8 cellular contexts compared by ENCODE assay signal in the genomic region with DNA sequence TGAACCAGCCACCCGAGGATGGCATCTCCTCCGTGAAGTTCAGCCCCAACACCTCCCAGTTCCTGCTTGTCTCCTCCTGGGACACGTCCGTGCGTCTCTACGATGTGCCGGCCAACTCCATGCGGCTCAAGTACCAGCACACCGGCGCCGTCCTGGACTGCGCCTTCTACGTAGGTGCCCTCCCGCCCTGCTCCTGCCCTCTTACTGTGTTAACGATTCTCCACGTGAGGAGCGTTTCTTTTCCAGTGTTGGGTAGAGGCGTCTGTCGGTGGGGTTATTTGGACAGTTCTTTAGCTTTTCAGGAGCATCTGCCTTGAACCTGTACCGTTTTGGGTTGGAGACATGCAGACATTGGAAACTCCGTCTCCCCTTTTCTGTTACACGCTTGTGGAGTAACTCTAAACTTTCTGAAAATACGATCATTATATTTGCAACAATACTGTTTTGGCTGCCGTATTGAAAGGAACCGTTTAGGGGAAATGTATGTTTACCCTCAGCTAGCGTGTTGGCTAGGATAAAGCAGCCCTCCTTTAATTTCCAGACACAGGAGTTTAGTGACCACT. TPM values are rescaled to one million over a fixed set of nuclear protein-coding genes. Genes with fewer than 3 reads are reported as not detected.
A peak's percentile ranks its signal among the peaks of the same experiment; 100 is the strongest.
DNase-seq lines count a peak whose midpoint lies in the region; ATAC-seq and TF ChIP-seq lines count a peak whose summit lies in the region.

No MANE protein-coding gene starts in this region.

- H3K27ac Mint-ChIP-seq in CD4-positive, alpha-beta memory T cell, result peak overlapping the region; percentile 88 to 95 (median 94)
- H3K27ac Mint-ChIP-seq in activated T-helper 1 cell treated with anti-CD3 and anti-CD28 coated beads, Interleukin-12 subunit alpha, Interleukin-12 subunit beta, Interleukin-2, Interleukin-4 antibody, amounts not matched to agents 30 ng/mL and 10 ng/mL and 1 ng/mL, durations not matched to agents 14 hours and 24 hours and 36 hours, result peak overlapping the region; percentile 93

- peaks cover 23 to 52% of the 10 kb centered on the region in 2 donors for H3K36me3 Mint-ChIP-seq in CD4-positive, alpha-beta memory T cell
- peaks cover 40% of the 10 kb centered on the region for H3K36me3 Mint-ChIP-seq in activated T-helper 1 cell treated with anti-CD3 and anti-CD28 coated beads, Interleukin-12 subunit alpha, Interleukin-12 subunit beta, Interleukin-2, Interleukin-4 antibody, amounts not matched to agents 30 ng/mL and 10 ng/mL and 1 ng/mL, durations not matched to agents 14 hours and 24 hours and 36 hours (ENCODE audit: low read depth)

- H3K27ac ChIP-seq in CD4-positive, alpha-beta memory T cell (ENCODE audit: low read depth, low read length), result peak overlapping the region; percentile 79
- H3K27ac ChIP-seq in hepatocyte (peak overlapping the region; percentile 86), smooth muscle cell (ENCODE audit: low read depth) (no peak overlapping the region)

- peaks cover 48 to 87% (median 66%) of the 10 kb centered on the region in 4 donors for H3K4me1 Mint-ChIP-seq in CD4-positive, alpha-beta memory T cell
- peaks cover 67% of the 10 kb centered on the region for H3K4me1 Mint-ChIP-seq in activated T-helper 1 cell treated with anti-CD3 and anti-CD28 coated beads, Interleukin-12 subunit alpha, Interleukin-12 subunit beta, Interleukin-2, Interleukin-4 antibody, amounts not matched to agents 30 ng/mL and 10 ng/mL and 1 ng/mL, durations not matched to agents 14 hours and 24 hours and 36 hours (ENCODE audit: low read depth)

- peak overlapping the region; percentile 85 for H3K9ac ChIP-seq in smooth muscle cell (ENCODE audit: low read depth)

- peaks cover 76% of the 10 kb centered on the region for H3K4me1 ChIP-seq in CD4-positive, alpha-beta memory T cell (ENCODE audit: insufficient read depth, low read length)
- H3K4me1 ChIP-seq in hepatocyte (ENCODE audit: insufficient read depth), result peaks cover 19% of the 10 kb centered on the region
- H3K4me1 ChIP-seq in smooth muscle cell (ENCODE audit: low read depth), result peaks cover 30% of the 10 kb centered on the region

- H2AFZ ChIP-seq in hepatocyte (peak overlapping the region; percentile 80), smooth muscle cell (ENCODE audit: low read depth) (peak overlapping the region; percentile 98)

- H3K9me3 Mint-ChIP-seq in CD4-positive, alpha-beta memory T cell, result no peaks in the 10 kb centered on the region
- no peaks in the 10 kb centered on the region for H3K9me3 Mint-ChIP-seq in activated T-helper 1 cell treated with anti-CD3 and anti-CD28 coated beads, Interleukin-12 subunit alpha, Interleukin-12 subunit beta, Interleukin-2, Interleukin-4 antibody, amounts not matched to agents 30 ng/mL and 10 ng/mL and 1 ng/mL, durations not matched to agents 14 hours and 24 hours and 36 hours

- no peaks in the 10 kb centered on the region for H3F3A ChIP-seq in smooth muscle cell (ENCODE audit: low read depth)

- 8% methylated on average over 25 of the region's 26 CpGs for WGBS in hepatocyte (ENCODE audit: low lambda C conversion rate, missing lambda C conversion rate)
- whole genome bisulfite sequencing in smooth muscle cell (ENCODE audit: low lambda C conversion rate), result 8% methylated on average over 26 of the region's 26 CpGs

- ATAC-seq in GM19452 (IDR thresholded peaks at IDR 0.05; ENCODE audit: unreplicated experiment) (peak; percentile 9), HG03460 (IDR thresholded peaks at IDR 0.05; ENCODE audit: unreplicated experiment) (peak; percentile 17)

- H3K9me3 ChIP-seq in CD4-positive, alpha-beta memory T cell (ENCODE audit: control insufficient read depth in 1 of 2, low read length in 2 of 2), result no peaks in the 10 kb centered on the region
- H3K9me3 ChIP-seq in hepatocyte (ENCODE audit: low read depth) (no peaks in the 10 kb centered on the region), smooth muscle cell (replicated peaks; ENCODE audit: low read depth) (no peaks in the 10 kb centered on the region)

- peak overlapping the region; percentile 68 to 94 for H3K4me3 ChIP-seq in CD4-positive, alpha-beta memory T cell (ENCODE audit: low read length in 2 of 2)
- peak overlapping the region; percentile 57 for H3K4me3 ChIP-seq in hepatocyte
- H3K4me3 ChIP-seq in smooth muscle cell, result peak overlapping the region; percentile 97

- no peaks in the 10 kb centered on the region for H3K9me2 ChIP-seq in hepatocyte (replicated peaks; ENCODE audit: insufficient read depth)

- H3K4me3 Mint-ChIP-seq in CD4-positive, alpha-beta memory T cell, result peak overlapping the region; percentile 94 to 100 (median 100)
- H3K4me3 Mint-ChIP-seq in activated T-helper 1 cell treated with anti-CD3 and anti-CD28 coated beads, Interleukin-12 subunit alpha, Interleukin-12 subunit beta, Interleukin-2, Interleukin-4 antibody, amounts not matched to agents 30 ng/mL and 10 ng/mL and 1 ng/mL, durations not matched to agents 14 hours and 24 hours and 36 hours, result peak overlapping the region; percentile 100

- intact Hi-C loops in CD4-positive, alpha-beta memory T cell (cut with micrococcal nuclease), result loop anchor here (1.0 to 10.0 kb wide), 9 partner anchors 18 to 1760 kb away; a partner anchor contains a TSS
- intact Hi-C loops in activated T-helper 1 cell treated with anti-CD3 and anti-CD28 coated beads, Interleukin-12 subunit alpha, Interleukin-12 subunit beta, Interleukin-2, Interleukin-4 antibody, amounts not matched to agents 30 ng/mL and 10 ng/mL and 1 ng/mL, durations not matched to agents 14 hours and 24 hours and 36 hours (cut with micrococcal nuclease), result loop anchor here (1.0 to 10.0 kb wide), 9 partner anchors 134 to 1570 kb away; a partner anchor contains a TSS

- peaks cover 4% of the 10 kb centered on the region for H3K27me3 ChIP-seq in CD4-positive, alpha-beta memory T cell (ENCODE audit: insufficient read depth, low read length)
- H3K27me3 ChIP-seq in hepatocyte (peaks cover 34% of the 10 kb centered on the region), smooth muscle cell (ENCODE audit: low read depth) (peaks cover 34% of the 10 kb centered on the region)

- peaks cover 7 to 12% of the 10 kb centered on the region in 2 donors for H3K27me3 Mint-ChIP-seq in CD4-positive, alpha-beta memory T cell
- H3K27me3 Mint-ChIP-seq in activated T-helper 1 cell treated with anti-CD3 and anti-CD28 coated beads, Interleukin-12 subunit alpha, Interleukin-12 subunit beta, Interleukin-2, Interleukin-4 antibody, amounts not matched to agents 30 ng/mL and 10 ng/mL and 1 ng/mL, durations not matched to agents 14 hours and 24 hours and 36 hours (ENCODE audit: insufficient read depth), result peaks cover 10% of the 10 kb centered on the region

- H3K4me2 ChIP-seq in hepatocyte, result peak overlapping the region; percentile 83
- H3K4me2 ChIP-seq in smooth muscle cell, result peak overlapping the region; percentile 87

- CTCF ChIA-PET in CD4-positive, alpha-beta memory T cell (lab: Charles Lee; ENCODE audit: partially characterized antibody), result interaction anchor here (2.3 kb wide), 1 partner anchor 22 kb away, joined by 7 read pairs; no protein-coding TSS in a partner anchor

- no peak for TF ChIP-seq CTCF in hepatocyte (IDR thresholded peaks at IDR 0.05; ENCODE audit: poor library complexity)
- no peak for TF ChIP-seq CTCF in smooth muscle cell (IDR thresholded peaks at IDR 0.05; ENCODE audit: borderline replicate concordance, insufficient read depth, poor library complexity, severe bottlenecking)

- peaks cover 11% of the 10 kb centered on the region for H4K20me1 ChIP-seq in hepatocyte (ENCODE audit: insufficient read depth, poor library complexity, severe bottlenecking)
- H4K20me1 ChIP-seq in smooth muscle cell (ENCODE audit: low read depth), result peaks cover 53% of the 10 kb centered on the region

- peaks cover 13% of the 10 kb centered on the region for H3K36me3 ChIP-seq in CD4-positive, alpha-beta memory T cell (ENCODE audit: insufficient read depth, low read length)
- H3K36me3 ChIP-seq in hepatocyte (replicated peaks; ENCODE audit: insufficient read depth, low read depth) (no peaks in the 10 kb centered on the region), smooth muscle cell (ENCODE audit: low read depth) (peaks cover 8% of the 10 kb centered on the region)

- POLR2A ChIA-PET in CD4-positive, alpha-beta memory T cell (lab: Charles Lee; ENCODE audit: partially characterized antibody), result interaction anchor here (0.6 to 2.9 kb wide), 7 partner anchors 15 to 611 kb away, joined by 3 to 48 read pairs (median 6); a partner anchor contains a TSS

- peak in 1 of 5 donors; percentile 10 for DNase-seq in CD4-positive, alpha-beta memory T cell
- DNase-seq in activated T-helper 1 cell treated with anti-CD3 and anti-CD28 coated beads, Interleukin-12 subunit alpha, Interleukin-12 subunit beta, Interleukin-2, Interleukin-4 antibody, amounts not matched to agents 30 ng/mL and 10 ng/mL and 1 ng/mL, durations not matched to agents 14 hours and 24 hours and 36 hours (ENCODE audit: low spot score), result no peak
- DNase-seq in hepatocyte (ENCODE audit: low spot score) (peak; percentile 71), smooth muscle cell (lab: John Stamatoyannopoulos, UW; ENCODE audit: unreplicated experiment) (no peak), NCI-H2171 (lab: John Stamatoyannopoulos, UW) (no peak), retina (no peak)

- H3K79me2 ChIP-seq in hepatocyte (peaks cover 49% of the 10 kb centered on the region), smooth muscle cell (ENCODE audit: low read depth) (peaks cover 53% of the 10 kb centered on the region)

RNA-seq across cellular contexts. Expression of a gene that starts 0.8 kb away (rescaled TPM):
- total RNA-seq in CD4-positive, alpha-beta memory T cell, result 100 to 1,000 TPM; 162 to 169 TPM
- 100 to 1,000 TPM; 226 to 371 TPM for polyA plus RNA-seq in CD4-positive, alpha-beta memory T cell
- total RNA-seq in activated T-helper 1 cell treated with anti-CD3 and anti-CD28 coated beads, Interleukin-12 subunit alpha, Interleukin-12 subunit beta, Interleukin-2, Interleukin-4 antibody, amounts not matched to agents 30 ng/mL and 10 ng/mL and 1 ng/mL, durations not matched to agents 14 hours and 24 hours and 36 hours, result 197 and 201 TPM in 2 replicates
- total RNA-seq in hepatocyte (113 and 131 TPM in 2 replicates), smooth muscle cell (78.4 and 95.2 TPM in 2 replicates)
- polyA plus RNA-seq in hepatocyte (81.1 and 92.0 TPM in 2 replicates), smooth muscle cell (75.3 and 81.6 TPM in 2 replicates)

RNA-seq across cellular contexts. Expression of a gene that starts 7.1 kb away (rescaled TPM):
- not detected for total RNA-seq in CD4-positive, alpha-beta memory T cell
- not detected for polyA plus RNA-seq in CD4-positive, alpha-beta memory T cell
- not detected in 2 replicates for total RNA-seq in activated T-helper 1 cell treated with anti-CD3 and anti-CD28 coated beads, Interleukin-12 subunit alpha, Interleukin-12 subunit beta, Interleukin-2, Interleukin-4 antibody, amounts not matched to agents 30 ng/mL and 10 ng/mL and 1 ng/mL, durations not matched to agents 14 hours and 24 hours and 36 hours
- total RNA-seq in hepatocyte (not detected in 2 replicates), smooth muscle cell (not detected in 2 replicates)
- polyA plus RNA-seq in hepatocyte (not detected in 2 replicates), smooth muscle cell (not detected in 2 replicates)

RNA-seq across cellular contexts. Expression of a gene that starts 19.3 kb away (rescaled TPM):
- total RNA-seq in CD4-positive, alpha-beta memory T cell, result not detected
- polyA plus RNA-seq in CD4-positive, alpha-beta memory T cell, result not detected
- not detected in 2 replicates for total RNA-seq in activated T-helper 1 cell treated with anti-CD3 and anti-CD28 coated beads, Interleukin-12 subunit alpha, Interleukin-12 subunit beta, Interleukin-2, Interleukin-4 antibody, amounts not matched to agents 30 ng/mL and 10 ng/mL and 1 ng/mL, durations not matched to agents 14 hours and 24 hours and 36 hours
- not detected in 2 replicates for total RNA-seq in hepatocyte
- polyA plus RNA-seq in hepatocyte, result not detected in 2 replicates
- total RNA-seq in smooth muscle cell, result not detected in 2 replicates
- not detected in 2 replicates for polyA plus RNA-seq in smooth muscle cell
